1 cellular context compared by ENCODE assay signal in genomic region chrX:85994228-85994627, GRCh38.
TF ChIP-seq lines count a peak whose summit lies in the region.

No MANE protein-coding gene starts in this region.

TF ChIP-seq in H1, 55 proteins besides CTCF, POLR2A, EP300 and RAD21:
- TF ChIP-seq USF2 (IDR thresholded peaks at IDR 0.05; ENCODE audit: low read length) (no peak), POU5F1 (IDR thresholded peaks at IDR 0.05; ENCODE audit: low read depth, low read length) (no peak), TBP (IDR thresholded peaks at IDR 0.05; ENCODE audit: low read depth, low read length) (no peak), ASH2L (IDR thresholded peaks at IDR 0.05; ENCODE audit: low read length) (no peak), GABPA (IDR thresholded peaks at IDR 0.05; ENCODE audit: borderline replicate concordance, insufficient read depth, low read length) (no peak), BACH1 (IDR thresholded peaks at IDR 0.05; ENCODE audit: low read length) (no peak), KDM1A (IDR thresholded peaks at IDR 0.05; ENCODE audit: borderline replicate concordance, low read length) (no peak), RFX5 (IDR thresholded peaks at IDR 0.05; ENCODE audit: borderline replicate concordance, low read depth, low read length) (no peak), ATF3 (IDR thresholded peaks at IDR 0.05; ENCODE audit: insufficient read depth, low read depth, low read length) (no peak), NRF1 (IDR thresholded peaks at IDR 0.05; ENCODE audit: low read depth, low read length) (no peak), CBX8 (IDR thresholded peaks at IDR 0.05; ENCODE audit: borderline replicate concordance, low read depth, low read length) (no peak), CBX5 (IDR thresholded peaks at IDR 0.05; ENCODE audit: low read depth, low read length) (no peak), EZH2 (IDR thresholded peaks at IDR 0.05; ENCODE audit: low read depth, low read length, severe bottlenecking) (no peak), E2F6 (IDR thresholded peaks at IDR 0.05) (no peak), RXRA (IDR thresholded peaks at IDR 0.05; ENCODE audit: insufficient read depth, low read depth, low read length) (no peak), CHD7 (IDR thresholded peaks at IDR 0.05; ENCODE audit: insufficient replicate concordance, low read length) (no peak), BCL11A (IDR thresholded peaks at IDR 0.05; ENCODE audit: low read depth in 2 of 2, low read length in 2 of 2) (no peak)
